1 cellular context compared by ENCODE assay signal in genomic region chr3:182711261-182711683, GRCh38.
TF ChIP-seq lines count a peak whose summit lies in the region.

No MANE protein-coding gene starts in this region.

TF ChIP-seq in HepG2, 621 proteins besides CTCF, POLR2A, EP300 and RAD21 (continued from another document):
- TF ChIP-seq PAXIP1 (CRISPR knock-in tag; conservative IDR thresholded peaks at IDR 0.05) (peak; percentile 69), ZNF768 (CRISPR knock-in tag; IDR thresholded peaks at IDR 0.05) (no peak; the same call in 1 of the 2 replicates)
